In genomic region chr16:10767127-10767526, GRCh38 we compare ENCODE assay signal across 22 cellular contexts. TPM values are rescaled to one million over a fixed set of nuclear protein-coding genes. Genes with fewer than 3 reads are reported as not detected.
"Had no signal": no experiment of that assay in that cellular context is flagged by ENCODE, and none has a peak within 500 bp of the region (broad histone marks: within the 10 kb centered on the region; RNA-seq: fewer than 3 reads in every experiment).

No MANE protein-coding gene starts in this region.

- H3K27ac ChIP-seq: ascending aorta, body of pancreas had no signal

- H3K4me1 ChIP-seq: ascending aorta had no signal

- ATAC-seq: activated CD4-positive, CD25-positive, alpha-beta regulatory T cell treated with anti-CD3 and anti-CD28 coated beads, Interleukin-2, amount 50 U/mL, for 24 hours; activated naive CD4-positive, alpha-beta T cell treated with anti-CD3 and anti-CD28 coated beads, Interleukin-2, amount 50 U/mL, for 72 hours; activated naive CD8-positive, alpha-beta T cell treated with anti-CD3 and anti-CD28 coated beads, Interleukin-2, amount 50 U/mL, for 24 hours; activated T-cell treated with anti-CD3 and anti-CD28 coated beads, Interleukin-2, amount 50 U/mL, for 4 hours; body of pancreas had no signal

- DNase-seq: activated CD4-positive, alpha-beta T cell treated with anti-CD3 and anti-CD28 coated beads for 4 hours; activated CD8-positive, alpha-beta memory T cell treated with anti-CD3 and anti-CD28 coated beads for 24 hours; activated effector memory CD4-positive, alpha-beta T cell treated with anti-CD3 and anti-CD28 coated beads, Interleukin-2, amount 50 U/mL, for 16 hours; activated naive CD4-positive, alpha-beta T cell treated with Interleukin-2 at 50 U/mL for 16 hours; activated naive CD8-positive, alpha-beta T cell treated with anti-CD3 and anti-CD28 coated beads, Interleukin-2, amount 50 U/mL, for 24 hours; activated T-cell treated with anti-CD3 and anti-CD28 coated beads, Interleukin-2, amount 50 U/mL, for 4 hours; amniotic stem cell; body of pancreas; central memory CD4-positive, alpha-beta T cell; Kasumi-1; NCI-H146; NCI-H187 treated with DMSO at 0.1 percent for 48 hours; NCI-H2081 treated with DMSO at 0.1 percent for 48 hours; NCI-H446; NCI-H524; SHP77 treated with DMSO at 0.1 percent for 48 hours; T-helper 1 cell had no signal

- H3K27me3 ChIP-seq: ascending aorta, body of pancreas had no signal

- H3K9me3 Mint-ChIP-seq: activated naive CD4-positive, alpha-beta T cell treated with anti-CD3 and anti-CD28 coated beads, Interleukin-2, amount 50 U/mL, for 72 hours; activated naive CD8-positive, alpha-beta T cell treated with anti-CD3 and anti-CD28 coated beads, Interleukin-2, amount 50 U/mL, for 24 hours; activated T-cell treated with anti-CD3 and anti-CD28 coated beads, Interleukin-2, amount 50 U/mL, for 4 hours had no signal

- H3K4me3 Mint-ChIP-seq: activated naive CD8-positive, alpha-beta T cell treated with anti-CD3 and anti-CD28 coated beads, Interleukin-2, amount 50 U/mL, for 24 hours; activated T-cell treated with anti-CD3 and anti-CD28 coated beads, Interleukin-2, amount 50 U/mL, for 4 hours; T-helper 2 cell treated with Interferon-gamma antibody and Interleukin-4, amounts not matched to agents 5 μg/mL and 100 μg/mL, for 36 hours had no signal

- H3K9me3 ChIP-seq: ascending aorta, body of pancreas had no signal

- H3K27ac Mint-ChIP-seq: activated naive CD4-positive, alpha-beta T cell treated with anti-CD3 and anti-CD28 coated beads, Interleukin-2, amount 50 U/mL, for 72 hours; activated naive CD8-positive, alpha-beta T cell treated with anti-CD3 and anti-CD28 coated beads, Interleukin-2, amount 50 U/mL, for 24 hours; T-helper 2 cell treated with Interferon-gamma antibody and Interleukin-4, amounts not matched to agents 5 μg/mL and 100 μg/mL, for 36 hours had no signal

- H3K4me3 ChIP-seq: ascending aorta, body of pancreas had no signal

- H3K27me3 Mint-ChIP-seq: activated naive CD8-positive, alpha-beta T cell treated with anti-CD3 and anti-CD28 coated beads, Interleukin-2, amount 50 U/mL, for 24 hours had no signal

RNA-seq across cellular contexts. Expression of gene TVP23A, which starts 51.5 kb away (rescaled TPM):
- total RNA-seq: activated naive CD4-positive, alpha-beta T cell treated with anti-CD3 and anti-CD28 coated beads, Interleukin-2, amount 50 U/mL, for 72 hours; ascending aorta; body of pancreas; bronchial epithelial cell had no signal
